ENCODE assay signal across 8 cellular contexts in genomic region chr14:73027546-73027945, GRCh38. TPM values are rescaled to one million over a fixed set of nuclear protein-coding genes. Genes with fewer than 3 reads are reported as not detected.
A peak's percentile ranks its signal among the peaks of the same experiment; 100 is the strongest.
DNase-seq lines count a peak whose midpoint lies in the region; ATAC-seq, FAIRE-seq and TF ChIP-seq lines count a peak whose summit lies in the region.

No MANE protein-coding gene starts in this region.

- DNase-seq in activated T-cell treated with anti-CD3 and anti-CD28 coated beads, Interleukin-2, amount 50 U/mL, for 4 hours = no peak
- DNase-seq in activated T-cell treated with anti-CD3 and anti-CD28 coated beads, Interleukin-2, amount 50 U/mL, for 1 hour = no peak
- no peak for DNase-seq in activated naive CD8-positive, alpha-beta T cell treated with anti-CD3 and anti-CD28 coated beads, Interleukin-2, amount 50 U/mL, for 24 hours
- DNase-seq in left lung (no peak), thyroid gland (no peak), GM19239 (ENCODE audit: insufficient read length, low spot score) (no peak), caudate nucleus (lab: John Stamatoyannopoulos, UW) (no peak)

- H3K27ac ChIP-seq in left lung (peak overlapping the region in 1 of 2 donors; percentile 83), thyroid gland (peak overlapping the region in 1 of 3 donors; percentile 1), caudate nucleus (ENCODE audit: low read depth, low read length) (no peak overlapping the region)

- H3K4me1 ChIP-seq in left lung = peaks cover 4 to 37% of the 10 kb centered on the region in 2 donors
- H3K4me1 ChIP-seq in thyroid gland = peaks cover 3 to 21% of the 10 kb centered on the region in 2 donors

- ATAC-seq in activated T-cell treated with anti-CD3 and anti-CD28 coated beads, Interleukin-2, amount 50 U/mL, for 4 hours = no peak
- ATAC-seq in activated naive CD8-positive, alpha-beta T cell treated with anti-CD3 and anti-CD28 coated beads, Interleukin-2, amount 50 U/mL, for 24 hours = no peak
- ATAC-seq in left lung (no peak), GM19452 (IDR thresholded peaks at IDR 0.05; ENCODE audit: unreplicated experiment) (no peak)

- H3K4me3 ChIP-seq in left lung (peak overlapping the region; percentile 58 to 65), thyroid gland (replicated peaks in 1 of 3) (peak overlapping the region in 2 of 3 donors; percentile 9 to 86)

- peaks cover 14% of the 10 kb centered on the region for H3K36me3 Mint-ChIP-seq in activated T-cell treated with anti-CD3 and anti-CD28 coated beads, Interleukin-2, amount 50 U/mL, for 4 hours (ENCODE audit: insufficient read depth)
- peaks cover 15% of the 10 kb centered on the region for H3K36me3 Mint-ChIP-seq in activated naive CD8-positive, alpha-beta T cell treated with anti-CD3 and anti-CD28 coated beads, Interleukin-2, amount 50 U/mL, for 24 hours (ENCODE audit: low read depth)

- 40 to 48% methylated on average over 3 of the region's 3 CpGs for WGBS in thyroid gland, 2 donors

- TF ChIP-seq POLR2A in thyroid gland (IDR thresholded peaks at IDR 0.05) = no peak

- peak overlapping the region; percentile 89 for H3K4me3 Mint-ChIP-seq in activated T-cell treated with anti-CD3 and anti-CD28 coated beads, Interleukin-2, amount 50 U/mL, for 4 hours
- H3K4me3 Mint-ChIP-seq in activated naive CD8-positive, alpha-beta T cell treated with anti-CD3 and anti-CD28 coated beads, Interleukin-2, amount 50 U/mL, for 24 hours = peak overlapping the region; percentile 91

- no peak for TF ChIP-seq CTCF in left lung (IDR thresholded peaks at IDR 0.05)
- TF ChIP-seq CTCF in thyroid gland (IDR thresholded peaks at IDR 0.05) = no peak

- intact Hi-C loops in left lung (cut with DNase I) (no loop called here), thyroid gland (cut with DNase I) (no loop called here)

- H3K4me1 Mint-ChIP-seq in activated T-cell treated with anti-CD3 and anti-CD28 coated beads, Interleukin-2, amount 50 U/mL, for 4 hours (ENCODE audit: low read depth) = peaks cover 33% of the 10 kb centered on the region
- H3K4me1 Mint-ChIP-seq in activated naive CD8-positive, alpha-beta T cell treated with anti-CD3 and anti-CD28 coated beads, Interleukin-2, amount 50 U/mL, for 24 hours = peaks cover 37% of the 10 kb centered on the region

- H3K27me3 ChIP-seq in left lung (no peaks in the 10 kb centered on the region), thyroid gland (no peaks in the 10 kb centered on the region)

- no peaks in the 10 kb centered on the region for H3K9me3 Mint-ChIP-seq in activated T-cell treated with anti-CD3 and anti-CD28 coated beads, Interleukin-2, amount 50 U/mL, for 4 hours
- no peaks in the 10 kb centered on the region for H3K9me3 Mint-ChIP-seq in activated naive CD8-positive, alpha-beta T cell treated with anti-CD3 and anti-CD28 coated beads, Interleukin-2, amount 50 U/mL, for 24 hours

- H3K27me3 Mint-ChIP-seq in activated T-cell treated with anti-CD3 and anti-CD28 coated beads, Interleukin-2, amount 50 U/mL, for 4 hours (ENCODE audit: low read depth) = no peaks in the 10 kb centered on the region
- H3K27me3 Mint-ChIP-seq in activated naive CD8-positive, alpha-beta T cell treated with anti-CD3 and anti-CD28 coated beads, Interleukin-2, amount 50 U/mL, for 24 hours = no peaks in the 10 kb centered on the region

- peaks cover 0 to 16% of the 10 kb centered on the region in 2 donors for H3K36me3 ChIP-seq in left lung
- peaks cover 7 to 8% of the 10 kb centered on the region in 2 donors for H3K36me3 ChIP-seq in thyroid gland

- no peak for FAIRE-seq in GM19239 (lab: Jason Lieb, UNC)

- peak overlapping the region; percentile 79 for H3K27ac Mint-ChIP-seq in activated naive CD8-positive, alpha-beta T cell treated with anti-CD3 and anti-CD28 coated beads, Interleukin-2, amount 50 U/mL, for 24 hours

- H3K9me3 ChIP-seq in left lung = no peaks in the 10 kb centered on the region
- no peaks in the 10 kb centered on the region for H3K9me3 ChIP-seq in thyroid gland

RNA-seq across cellular contexts. Expression of gene ZFYVE1, which starts 0.6 kb away (rescaled TPM):
- 1 to 10 TPM; 6.4 to 8.4 (median 7.0) TPM for total RNA-seq in activated T-cell treated with anti-CD3 and anti-CD28 coated beads, Interleukin-2, amount 50 U/mL, for 4 hours
- 10 to 100 TPM; 14.6 to 20.9 TPM for total RNA-seq in left lung
- total RNA-seq in thyroid gland = 10 to 100 TPM; 21.9 to 29.2 (median 27.1) TPM

RNA-seq across cellular contexts. Expression of gene RBM25, which starts 30.8 kb away (rescaled TPM):
- total RNA-seq in activated T-cell treated with anti-CD3 and anti-CD28 coated beads, Interleukin-2, amount 50 U/mL, for 4 hours = 100 to 1,000 TPM; 117 to 123 (median 121) TPM
- total RNA-seq in left lung = 10 to 100 TPM; 52.7 to 65.7 TPM
- 100 to 1,000 TPM in 1 of 4 donors, 10 to 100 TPM in 3; 56.0 to 103 (median 69.9) TPM for total RNA-seq in thyroid gland
